In the genomic region with DNA sequence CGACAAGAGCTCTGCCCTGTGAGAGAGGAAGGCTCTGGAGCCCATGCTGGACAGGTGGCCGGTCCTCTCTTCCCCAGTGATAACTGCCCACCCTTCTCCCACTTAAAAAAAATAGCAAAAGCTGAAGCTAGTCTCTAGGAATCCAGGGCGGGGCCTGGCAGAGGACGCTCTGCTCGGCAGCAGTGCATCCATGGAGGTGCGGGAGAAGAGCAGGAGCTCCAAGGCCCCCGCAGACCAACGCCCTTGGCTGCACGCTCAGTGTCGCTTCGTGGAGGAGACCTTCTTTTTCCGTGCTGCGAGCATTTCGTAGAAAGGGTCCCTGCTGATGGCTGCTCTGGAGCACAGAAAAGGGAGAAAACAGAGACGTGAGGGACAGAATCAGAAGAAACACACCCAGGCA, we compare ENCODE assay signal across 13 cellular contexts.
"Had no signal": no experiment of that assay in that cellular context is flagged by ENCODE, and none has a peak within 500 bp of the region (broad histone marks: within the 10 kb centered on the region; RNA-seq: fewer than 3 reads in every experiment).

No MANE protein-coding gene starts in this region.

- DNase-seq: activated CD4-positive, alpha-beta T cell treated with anti-CD3 and anti-CD28 coated beads, Interleukin-2, amount 50 U/mL, for 1 hour; cortex of kidney; erythroblast; kidney glomerular epithelial cell; naive thymus-derived CD8-positive, alpha-beta T cell; right cardiac atrium; stimulated activated naive CD4-positive, alpha-beta T cell had no signal

- H3K4me3 ChIP-seq: ascending aorta, cardiac muscle cell, hepatocyte, smooth muscle cell had no signal

- H3K27me3 Mint-ChIP-seq: naive thymus-derived CD8-positive, alpha-beta T cell; type B pancreatic cell had no signal

- H3K27ac Mint-ChIP-seq: activated T-helper 1 cell treated with anti-CD3 and anti-CD28 coated beads, Interleukin-12 subunit alpha, Interleukin-12 subunit beta, Interleukin-2, Interleukin-4 antibody, amounts not matched to agents 30 ng/mL and 10 ng/mL and 1 ng/mL, durations not matched to agents 14 hours and 24 hours and 36 hours; type B pancreatic cell had no signal

- H2AFZ ChIP-seq: hepatocyte had no signal

- H3K79me2 ChIP-seq: hepatocyte had no signal

- H3K4me2 ChIP-seq: hepatocyte, smooth muscle cell had no signal

- H3K9me3 ChIP-seq: ascending aorta had no signal

- H3K4me1 ChIP-seq: ascending aorta had no signal

- H3K4me3 Mint-ChIP-seq: activated T-helper 1 cell treated with anti-CD3 and anti-CD28 coated beads, Interleukin-12 subunit alpha, Interleukin-12 subunit beta, Interleukin-2, Interleukin-4 antibody, amounts not matched to agents 30 ng/mL and 10 ng/mL and 1 ng/mL, durations not matched to agents 14 hours and 24 hours and 36 hours; type B pancreatic cell had no signal

- H3K9me3 Mint-ChIP-seq: activated T-helper 1 cell treated with anti-CD3 and anti-CD28 coated beads, Interleukin-12 subunit alpha, Interleukin-12 subunit beta, Interleukin-2, Interleukin-4 antibody, amounts not matched to agents 30 ng/mL and 10 ng/mL and 1 ng/mL, durations not matched to agents 14 hours and 24 hours and 36 hours; naive thymus-derived CD8-positive, alpha-beta T cell; type B pancreatic cell had no signal

- ATAC-seq: naive thymus-derived CD8-positive, alpha-beta T cell; right cardiac atrium had no signal

- H3K27ac ChIP-seq: ascending aorta, cardiac muscle cell, hepatocyte had no signal

- H3K27me3 ChIP-seq: ascending aorta, cardiac muscle cell, hepatocyte had no signal
